In the genomic region with DNA sequence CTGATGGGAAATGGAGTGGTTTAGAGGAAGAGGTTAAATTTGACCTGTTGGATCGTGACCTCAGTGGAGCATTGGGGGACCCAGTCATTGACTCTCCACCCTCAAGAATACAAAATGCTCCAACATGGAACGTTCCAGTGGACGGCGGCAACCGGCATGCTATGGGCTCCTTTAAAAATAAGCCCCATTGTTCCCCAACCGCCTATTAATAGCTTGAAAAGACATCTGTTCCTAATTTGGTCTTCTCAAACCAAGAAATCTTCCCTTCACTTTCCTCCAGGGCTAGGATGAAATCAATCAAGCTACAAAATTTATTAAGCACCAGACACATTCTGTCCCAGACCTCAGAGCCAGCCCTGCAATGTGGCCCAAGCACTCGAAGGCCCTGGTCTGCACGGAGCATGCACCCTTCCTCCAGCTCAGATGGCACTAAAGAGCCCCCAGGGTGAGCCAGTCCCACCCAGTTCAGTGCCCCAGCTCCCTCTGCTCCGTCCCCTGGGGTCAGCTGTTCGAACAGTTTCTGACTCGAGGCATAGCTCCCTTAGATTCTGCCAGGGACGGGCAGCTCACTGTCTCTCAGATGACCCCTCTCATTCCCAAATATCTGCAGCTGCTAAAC, we compare ENCODE assay signal across 28 cellular contexts. TPM values are rescaled to one million over a fixed set of nuclear protein-coding genes. Genes with fewer than 3 reads are reported as not detected.
"Had no signal": no experiment of that assay in that cellular context is flagged by ENCODE, and none has a peak within 500 bp of the region (broad histone marks: within the 10 kb centered on the region; RNA-seq: fewer than 3 reads in every experiment).

No MANE protein-coding gene starts in this region.

- DNase-seq: activated CD4-positive, alpha-beta T cell treated with anti-CD3 and anti-CD28 coated beads for 36 hours; activated CD4-positive, alpha-beta T cell treated with anti-CD3 and anti-CD28 coated beads, Interleukin-2, amount 50 U/mL, for 48 hours; activated CD8-positive, alpha-beta memory T cell treated with anti-CD3 and anti-CD28 coated beads, Interleukin-2, amount 50 U/mL, for 48 hours; activated naive CD4-positive, alpha-beta T cell treated with anti-CD3 and anti-CD28 coated beads for 36 hours; activated naive CD8-positive, alpha-beta T cell treated with anti-CD3 and anti-CD28 coated beads, Interleukin-2, amount 10 ng/mL, durations not matched to agents 7 days and 5 days; activated T-cell treated with anti-CD3 and anti-CD28 coated beads, Interleukin-2, amount 50 U/mL, for 4 hours; amniotic stem cell; cerebellar nuclear complex; cortex of kidney; mesenchymal stem cell; stimulated activated CD4-positive, alpha-beta T cell treated with anti-CD3 and anti-CD28 coated beads, Interleukin-4, amount 100 ng/mL, for 4 hours; stimulated activated naive CD8-positive, alpha-beta T cell treated with anti-CD3 and anti-CD28 coated beads, Interleukin-15, Interleukin-2, amounts not matched to agents 100 U/mL and 50 U/mL, for 24 hours; T-helper 9 cell had no signal

- H3K4me3 ChIP-seq: hepatocyte, mucosa of descending colon, prostate gland, tibial nerve had no signal

- FAIRE-seq: bronchial epithelial cell, endometrium had no signal

- H3K27ac ChIP-seq: hepatocyte, prostate gland, tibial nerve had no signal

- H3K4me1 ChIP-seq: prostate gland had no signal

- ATAC-seq: activated CD4-positive, alpha-beta T cell treated with anti-CD3 and anti-CD28 coated beads for 36 hours; activated T-cell treated with anti-CD3 and anti-CD28 coated beads, Interleukin-2, amount 50 U/mL, for 4 hours; mucosa of descending colon; stimulated activated naive CD8-positive, alpha-beta T cell treated with anti-CD3 and anti-CD28 coated beads, Interleukin-15, Interleukin-2, amounts not matched to agents 100 U/mL and 50 U/mL, for 24 hours; WTC11 had no signal

- H3K36me3 ChIP-seq: prostate gland, tibial nerve had no signal

- H3K27me3 ChIP-seq: hepatocyte, tibial nerve had no signal

- H3K9me3 ChIP-seq: mucosa of descending colon, prostate gland, tibial nerve had no signal

RNA-seq across cellular contexts. Expression of gene VSTM2B, which starts 22.5 kb away (rescaled TPM):
- total RNA-seq: activated CD4-positive, alpha-beta T cell treated with anti-CD3 and anti-CD28 coated beads for 36 hours; activated CD8-positive, alpha-beta memory T cell treated with anti-CD3 and anti-CD28 coated beads for 36 hours; activated naive CD4-positive, alpha-beta T cell treated with anti-CD3 and anti-CD28 coated beads for 36 hours; activated naive CD8-positive, alpha-beta T cell treated with anti-CD3 and anti-CD28 coated beads, Interleukin-2, amount 10 ng/mL, durations not matched to agents 7 days and 5 days; activated T-cell treated with anti-CD3 and anti-CD28 coated beads, Interleukin-2, amount 50 U/mL, for 4 hours; activated T-helper 2 cell treated with anti-CD3 and anti-CD28 coated beads, Interferon-gamma antibody, Interleukin-2, Interleukin-4, amounts not matched to agents 10 μg/mL and 5 μg/mL and 100 μg/mL, durations not matched to agents 14 hours and 24 hours and 36 hours; bronchial epithelial cell; epithelial cell of proximal tubule; fibroblast of lung; liver; omental fat pad; prostate gland; subcutaneous adipose tissue; T-helper 1 cell treated with Interleukin-12 subunit alpha and Interleukin-12 subunit beta and Interleukin-4 antibody, amounts not matched to agents 30 ng/mL and 1 ng/mL, for 36 hours; tibial nerve had no signal
- polyA plus RNA-seq: fibroblast of lung, liver had no signal
